20 cellular contexts compared by ENCODE assay signal in the genomic region with DNA sequence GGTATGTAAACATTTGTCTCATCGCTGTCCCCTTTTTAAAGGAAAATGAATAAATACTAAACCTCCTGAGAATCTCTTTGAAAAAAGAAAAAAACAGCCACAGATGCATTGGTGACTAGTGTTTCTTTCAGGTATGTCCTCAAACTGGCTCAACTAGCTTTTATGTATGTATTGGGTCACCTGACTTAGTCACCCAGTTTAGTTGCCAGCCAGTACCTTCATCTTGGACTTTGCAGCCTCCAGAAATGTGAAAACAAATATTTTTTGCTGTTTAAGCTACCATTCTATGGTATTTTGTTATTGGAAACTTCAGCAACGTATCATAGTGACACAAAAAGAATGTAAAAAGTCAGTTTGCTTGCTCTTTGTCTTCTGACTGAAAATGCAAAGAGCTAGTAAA.
DNase-seq lines count a peak whose midpoint lies in the region; ATAC-seq and TF ChIP-seq lines count a peak whose summit lies in the region.
"Had no signal": no experiment of that assay in that cellular context is flagged by ENCODE, and none has a peak within 500 bp of the region (broad histone marks: within the 10 kb centered on the region; RNA-seq: fewer than 3 reads in every experiment).

No MANE protein-coding gene starts in this region.

- H3K79me1 ChIP-seq in trophoblast cell (ENCODE audit: low read length): no peaks in the 10 kb centered on the region

- CTCF ChIA-PET in PC-9 (lab: Charles Lee): no interaction called here

- H4K8ac ChIP-seq in trophoblast cell (ENCODE audit: low read depth, low read length): no peak overlapping the region

- no TSS peak for BruUV-seq in PC-9 (replicated peaks; lab: Mats Ljungman, UMichigan)

- no peaks in the 10 kb centered on the region for H3F3A ChIP-seq in PC-9 (ENCODE audit: insufficient read depth, low read depth)

- WGBS in trophoblast cell (ENCODE audit: extremely low coverage, insufficient coverage, insufficient read length): no CpG with 5 or more reads among the region's 2 CpGs
- WGBS in esophagus muscularis mucosa: 53% methylated on average over 2 of the region's 2 CpGs

- H3K9me3 ChIP-seq in PC-9 (ENCODE audit: insufficient read depth, low read depth): no peaks in the 10 kb centered on the region
- no peaks in the 10 kb centered on the region for H3K9me3 ChIP-seq in trophoblast cell (ENCODE audit: insufficient read depth, low read depth, low read length)
- no peaks in the 10 kb centered on the region for H3K9me3 ChIP-seq in esophagus muscularis mucosa
- H3K9me3 ChIP-seq: A549, Caco-2 had no signal

- H3K36me3 ChIP-seq in PC-9 (ENCODE audit: low read depth) (no peaks in the 10 kb centered on the region), trophoblast cell (ENCODE audit: control insufficient read depth in 1 of 2, insufficient read depth in 2 of 2, low read length in 2 of 2) (no peaks in the 10 kb centered on the region), esophagus muscularis mucosa (no peaks in the 10 kb centered on the region)

- TF ChIP-seq CTCF in PC-9 (conservative IDR thresholded peaks at IDR 0.05) (no peak), epithelial cell of esophagus (IDR thresholded peaks at IDR 0.05; ENCODE audit: insufficient read depth, low read depth, low read length, missing control alignments) (no peak), esophagus muscularis mucosa (IDR thresholded peaks at IDR 0.05) (no peak)

- DNase-seq in DMS53 (lab: John Stamatoyannopoulos, UW) (peak; percentile 59), PC-9 (peak in 1 of 2 experiments; percentile 56), epithelial cell of esophagus (ENCODE audit: low read depth) (peak; percentile 22), trophoblast cell (peak; percentile 46 to 92), UCSD-AML1 (lab: John Stamatoyannopoulos, UW; ENCODE audit: unreplicated experiment) (no peak), esophagus muscularis mucosa (ENCODE audit: extremely low spot score) (no peak)
- DNase-seq: AML-193; CD4-positive, alpha-beta T cell; DMS79 treated with DMSO at 0.1 percent for 48 hours; GM23248; HFFc6 had no signal

- no peak overlapping the region for H2BK12ac ChIP-seq in trophoblast cell (ENCODE audit: low read length)

- H3K4me2 ChIP-seq in PC-9: peak overlapping the region; percentile 40; the same call in 1 of the 2 replicates
- no peak overlapping the region for H3K4me2 ChIP-seq in trophoblast cell (ENCODE audit: low read length)
- H3K4me2 ChIP-seq: A549 had no signal

- H3K4ac ChIP-seq in trophoblast cell (ENCODE audit: low read depth, low read length): no peak overlapping the region

- H3K27ac ChIP-seq in PC-9 (no peak overlapping the region), trophoblast cell (ENCODE audit: low read depth, low read length) (no peak overlapping the region), esophagus muscularis mucosa (replicated peaks in 1 of 4) (no peak overlapping the region)
- H3K27ac ChIP-seq: 22Rv1, A549, C4-2B, GM23248 had no signal

- ATAC-seq in GM18873 (IDR thresholded peaks at IDR 0.05; ENCODE audit: low FRiP score, unreplicated experiment): no peak
- ATAC-seq in activated CD4-positive, CD25-positive, alpha-beta regulatory T cell treated with anti-CD3 and anti-CD28 coated beads, Interleukin-2, amount 50 U/mL, for 24 hours: no peak
- ATAC-seq: A549, GM12878, HCT116, HepG2 had no signal

- no peaks in the 10 kb centered on the region for H4K20me1 ChIP-seq in PC-9 (ENCODE audit: insufficient read depth)

- H3K79me2 ChIP-seq in PC-9 (ENCODE audit: low read depth): no peaks in the 10 kb centered on the region
- no peaks in the 10 kb centered on the region for H3K79me2 ChIP-seq in trophoblast cell (ENCODE audit: control insufficient read depth, insufficient read depth, low read length, poor library complexity)

- H3K14ac ChIP-seq in trophoblast cell (ENCODE audit: low read length): no peak overlapping the region

- H2BK120ac ChIP-seq in trophoblast cell (ENCODE audit: insufficient read depth, low read length, poor library complexity): no peak overlapping the region

- H2AFZ ChIP-seq in PC-9 (no peak overlapping the region), trophoblast cell (ENCODE audit: insufficient read depth, low read length, poor library complexity) (no peak overlapping the region)
- H2AFZ ChIP-seq: GM23248 had no signal

- H4K91ac ChIP-seq in trophoblast cell (ENCODE audit: low read depth, low read length): no peak overlapping the region

- no peak overlapping the region for H3K9ac ChIP-seq in trophoblast cell (ENCODE audit: low read length)
- H3K9ac ChIP-seq: GM23248 had no signal

- H3K9me2 ChIP-seq in PC-9 (ENCODE audit: insufficient read depth): no peaks in the 10 kb centered on the region

- H3K18ac ChIP-seq in trophoblast cell (ENCODE audit: low read length): no peak overlapping the region

- H4K12ac ChIP-seq in trophoblast cell (ENCODE audit: low read depth, low read length): no peak overlapping the region

- H2BK5ac ChIP-seq in trophoblast cell (ENCODE audit: low read depth, low read length, poor library complexity): no peak overlapping the region

- no peak for TF ChIP-seq EP300 in esophagus muscularis mucosa (IDR thresholded peaks at IDR 0.05)

- intact Hi-C loops in PC-9 (cut with micrococcal nuclease; ENCODE audit: unreplicated experiment): no loop called here
- intact Hi-C loops in esophagus muscularis mucosa (cut with DNase I): no loop called here

- no peak overlapping the region for H3K23ac ChIP-seq in trophoblast cell (ENCODE audit: low read length)

- TF ChIP-seq POLR2A in esophagus muscularis mucosa (IDR thresholded peaks at IDR 0.05; ENCODE audit: low read depth): no peak

- POLR2A ChIA-PET in PC-9 (lab: Charles Lee; ENCODE audit: unreplicated experiment): no interaction called here

- 0 out of 2 replicates have a peak, but pooled peaks cover 7% of the 10 kb centered on the region for H3K4me1 ChIP-seq in PC-9 (replicated peaks; ENCODE audit: insufficient read depth)
- no peaks in the 10 kb centered on the region for H3K4me1 ChIP-seq in trophoblast cell (ENCODE audit: control insufficient read depth in 1 of 2, insufficient read depth in 2 of 2, low read length in 2 of 2)
- H3K4me1 ChIP-seq in esophagus muscularis mucosa: no peaks in the 10 kb centered on the region
- H3K4me1 ChIP-seq: A549, Caco-2 had no signal

- H3K4me3 ChIP-seq in PC-9 (no peak overlapping the region), epithelial cell of esophagus (ENCODE audit: low read length) (no peak overlapping the region), trophoblast cell (ENCODE audit: low read depth, low read length) (no peak overlapping the region), esophagus muscularis mucosa (no peak overlapping the region)
- H3K4me3 ChIP-seq: A549, GM12878, GM23248 had no signal

- no peak overlapping the region for H2AK5ac ChIP-seq in trophoblast cell (ENCODE audit: low read length)

- H3K27me3 ChIP-seq in PC-9 (ENCODE audit: insufficient read depth, low read depth) (no peaks in the 10 kb centered on the region), trophoblast cell (ENCODE audit: insufficient read depth, low read length) (no peaks in the 10 kb centered on the region), esophagus muscularis mucosa (no peaks in the 10 kb centered on the region)

Comparison
In these comparisons a context has a peak if more than half of its experiments do, and no peak if none do; other contexts are left out.
1. DNase-seq: peak in DMS53 (single experiment), epithelial cell of esophagus (single experiment) and trophoblast cell (2 of 2); none in UCSD-AML1 (single experiment) and esophagus muscularis mucosa (single experiment).